ENCODE assay signal across 23 cellular contexts in genomic region chr16:68097088-68097487, GRCh38. TPM values are rescaled to one million over a fixed set of nuclear protein-coding genes. Genes with fewer than 3 reads are reported as not detected.
DNase-seq lines count a peak whose midpoint lies in the region; ATAC-seq and TF ChIP-seq lines count a peak whose summit lies in the region.
"Had no signal": no experiment of that assay in that cellular context is flagged by ENCODE, and none has a peak within 500 bp of the region (broad histone marks: within the 10 kb centered on the region; RNA-seq: fewer than 3 reads in every experiment).

No MANE protein-coding gene starts in this region.

- ATAC-seq in CD4-positive, CD25-positive, alpha-beta regulatory T cell (ENCODE audit: low read depth in 2 of 2) = no peak
- no peak for ATAC-seq in central memory CD8-positive, alpha-beta T cell (replicated peaks; ENCODE audit: extremely low read depth, poor library complexity, severe bottlenecking)
- no peak for ATAC-seq in naive thymus-derived CD4-positive, alpha-beta T cell
- ATAC-seq in GM21367 (IDR thresholded peaks at IDR 0.05; ENCODE audit: unreplicated experiment) (no peak), mucosa of descending colon (no peak)
- ATAC-seq: Panc1 had no signal

- peak overlapping the region in 3 of 4 donors; percentile 4 to 24 (median 14) for H3K4me3 Mint-ChIP-seq in CD4-positive, CD25-positive, alpha-beta regulatory T cell
- H3K4me3 Mint-ChIP-seq in central memory CD8-positive, alpha-beta T cell = peak overlapping the region; percentile 5
- peak overlapping the region in 9 of 10 donors; percentile 22 to 55 (median 47) for H3K4me3 Mint-ChIP-seq in naive thymus-derived CD4-positive, alpha-beta T cell
- H3K4me3 Mint-ChIP-seq: brain, CD14-positive monocyte had no signal

- peaks cover 94% of the 10 kb centered on the region for H4K20me1 ChIP-seq in Loucy (ENCODE audit: insufficient read depth, low read length, poor library complexity, severe bottlenecking)

- no peaks in the 10 kb centered on the region for H3K9me3 Mint-ChIP-seq in CD4-positive, CD25-positive, alpha-beta regulatory T cell
- no peaks in the 10 kb centered on the region for H3K9me3 Mint-ChIP-seq in central memory CD8-positive, alpha-beta T cell
- peaks cover 0 to 2% (median 0%) of the 10 kb centered on the region in 11 donors for H3K9me3 Mint-ChIP-seq in naive thymus-derived CD4-positive, alpha-beta T cell

- H3K27ac Mint-ChIP-seq in CD4-positive, CD25-positive, alpha-beta regulatory T cell = peak overlapping the region; percentile 1 to 42 (median 4)
- H3K27ac Mint-ChIP-seq in central memory CD8-positive, alpha-beta T cell (ENCODE audit: low read depth) = peak overlapping the region; percentile 38
- H3K27ac Mint-ChIP-seq in naive thymus-derived CD4-positive, alpha-beta T cell = peak overlapping the region in 6 of 9 donors; percentile 8 to 67 (median 46)

- peak overlapping the region; percentile 37 for H3K4me3 ChIP-seq in CD4-positive, CD25-positive, alpha-beta regulatory T cell (ENCODE audit: low read depth, low read length)
- no peak overlapping the region for H3K4me3 ChIP-seq in Loucy (ENCODE audit: low read length, poor library complexity, severe bottlenecking)
- no peak overlapping the region for H3K4me3 ChIP-seq in naive thymus-derived CD4-positive, alpha-beta T cell (ENCODE audit: low read length)
- H3K4me3 ChIP-seq in mucosa of descending colon = no peak overlapping the region
- H3K4me3 ChIP-seq: adrenal gland had no signal

- H2AFZ ChIP-seq in Loucy (ENCODE audit: low read length) = no peak overlapping the region

- TF ChIP-seq CTCF in Loucy (conservative IDR thresholded peaks at IDR 0.05; ENCODE audit: low read length) = no peak
- no peak for TF ChIP-seq CTCF in mucosa of descending colon (IDR thresholded peaks at IDR 0.05)

- H3K27me3 ChIP-seq in CD4-positive, CD25-positive, alpha-beta regulatory T cell (ENCODE audit: control insufficient read depth, insufficient read depth, low read length) = no peaks in the 10 kb centered on the region
- H3K27me3 ChIP-seq in Loucy (ENCODE audit: insufficient read depth, low read length, poor library complexity, severe bottlenecking) = no peaks in the 10 kb centered on the region
- no peaks in the 10 kb centered on the region for H3K27me3 ChIP-seq in naive thymus-derived CD4-positive, alpha-beta T cell (ENCODE audit: control insufficient read depth in 2 of 2, insufficient read depth in 2 of 2, low read length in 2 of 2)
- H3K27me3 ChIP-seq: adrenal gland had no signal

- no peak overlapping the region for H3K27ac ChIP-seq in CD4-positive, CD25-positive, alpha-beta regulatory T cell (ENCODE audit: insufficient read depth, low read length, poor library complexity, severe bottlenecking)
- H3K27ac ChIP-seq in naive thymus-derived CD4-positive, alpha-beta T cell (ENCODE audit: low read depth, low read length) = no peak overlapping the region
- H3K27ac ChIP-seq: adrenal gland had no signal

- POLR2A ChIA-PET in naive thymus-derived CD4-positive, alpha-beta T cell (lab: Charles Lee) = interaction anchor here (0.5 to 2.1 kb wide), 3 partner anchors 11 to 179 kb away, joined by 3 to 11 read pairs (median 4); partner anchors contain the start of gene NFATC3

- intact Hi-C loops in naive thymus-derived CD4-positive, alpha-beta T cell (cut with micrococcal nuclease) = no loop called here
- intact Hi-C loops in mucosa of descending colon (cut with DNase I, micrococcal nuclease) = no loop called here

- CTCF ChIA-PET in naive thymus-derived CD4-positive, alpha-beta T cell (lab: Charles Lee) = interaction anchor here (0.7 to 1.0 kb wide), 3 partner anchors 9 to 166 kb away, joined by 3 read pairs; partner anchors contain the start of gene NFATC3

- peak overlapping the region; percentile 17 for H3K4me2 ChIP-seq in Loucy (ENCODE audit: low read depth, low read length, poor library complexity, severe bottlenecking)

- DNase-seq in CD4-positive, CD25-positive, alpha-beta regulatory T cell = no peak
- no peak for DNase-seq in central memory CD8-positive, alpha-beta T cell (ENCODE audit: low spot score in 2 of 2)
- DNase-seq in naive thymus-derived CD4-positive, alpha-beta T cell = no peak
- DNase-seq in middle frontal gyrus (ENCODE audit: extremely low spot score, low spot score) (no peak), mucosa of descending colon (no peak), dedifferentiated amniotic fluid mesenchymal stem cell (ENCODE audit: extremely low spot score) (no peak)
- DNase-seq: activated CD4-positive, alpha-beta T cell treated with anti-CD3 and anti-CD28 coated beads for 4 hours; adrenal gland; effector CD4-positive, alpha-beta T cell; erythroblast; GDM1; midbrain; NCI-H1436; NCI-H2171; NCI-H524; SIG-M5; stimulated activated CD8-positive, alpha-beta memory T cell treated with anti-CD3 and anti-CD28 coated beads, Interleukin-4, amount 100 ng/mL, for 48 hours; trophoblast cell had no signal

- H3K79me2 ChIP-seq in Loucy (ENCODE audit: insufficient read depth, low read length) = peaks cover 99% of the 10 kb centered on the region

- peaks cover 64% of the 10 kb centered on the region for H3K4me1 ChIP-seq in CD4-positive, CD25-positive, alpha-beta regulatory T cell (ENCODE audit: control insufficient read depth, insufficient read depth, low read length, poor library complexity, severe bottlenecking)
- H3K4me1 ChIP-seq in Loucy (ENCODE audit: insufficient read depth, low read length, poor library complexity, severe bottlenecking) (peaks cover 43% of the 10 kb centered on the region), mucosa of descending colon (ENCODE audit: low read depth) (peaks cover 2% of the 10 kb centered on the region)
- peaks cover 58 to 67% of the 10 kb centered on the region in 2 donors for H3K4me1 ChIP-seq in naive thymus-derived CD4-positive, alpha-beta T cell (ENCODE audit: control insufficient read depth in 2 of 2, insufficient read depth in 2 of 2, low read length in 2 of 2)

- H3K9me3 ChIP-seq in CD4-positive, CD25-positive, alpha-beta regulatory T cell (ENCODE audit: control insufficient read depth in 2 of 2, low read length in 2 of 2) = no peaks in the 10 kb centered on the region
- no peaks in the 10 kb centered on the region for H3K9me3 ChIP-seq in Loucy (ENCODE audit: insufficient read depth, low read depth, low read length)
- no peaks in the 10 kb centered on the region for H3K9me3 ChIP-seq in naive thymus-derived CD4-positive, alpha-beta T cell (ENCODE audit: control insufficient read depth in 2 of 3, low read length in 3 of 3)
- no peaks in the 10 kb centered on the region for H3K9me3 ChIP-seq in mucosa of descending colon
- H3K9me3 ChIP-seq: adrenal gland had no signal

- H3K9ac ChIP-seq in Loucy (ENCODE audit: low read depth, low read length, poor library complexity, severe bottlenecking) = no peak overlapping the region

- H3K36me3 ChIP-seq in CD4-positive, CD25-positive, alpha-beta regulatory T cell (ENCODE audit: control insufficient read depth, insufficient read depth, low read length) = peaks cover 3% of the 10 kb centered on the region
- H3K36me3 ChIP-seq in Loucy (ENCODE audit: insufficient read depth, low read length) (peaks cover 12% of the 10 kb centered on the region), mucosa of descending colon (ENCODE audit: low read depth) (no peaks in the 10 kb centered on the region)
- H3K36me3 ChIP-seq in naive thymus-derived CD4-positive, alpha-beta T cell (ENCODE audit: control insufficient read depth in 2 of 3, insufficient read depth in 3 of 3, low read length in 3 of 3) = no peaks in the 10 kb centered on the region
- H3K36me3 ChIP-seq: adrenal gland had no signal

- H3K27me3 Mint-ChIP-seq in CD4-positive, CD25-positive, alpha-beta regulatory T cell = no peaks in the 10 kb centered on the region
- no peaks in the 10 kb centered on the region for H3K27me3 Mint-ChIP-seq in central memory CD8-positive, alpha-beta T cell
- no peaks in the 10 kb centered on the region for H3K27me3 Mint-ChIP-seq in naive thymus-derived CD4-positive, alpha-beta T cell

- H3K4me1 Mint-ChIP-seq in CD4-positive, CD25-positive, alpha-beta regulatory T cell = peaks cover 29 to 85% (median 62%) of the 10 kb centered on the region in 4 donors
- peaks cover 67% of the 10 kb centered on the region for H3K4me1 Mint-ChIP-seq in central memory CD8-positive, alpha-beta T cell
- peaks cover 50 to 93% (median 72%) of the 10 kb centered on the region in 7 donors for H3K4me1 Mint-ChIP-seq in naive thymus-derived CD4-positive, alpha-beta T cell

- no peaks in the 10 kb centered on the region for H3K9me2 ChIP-seq in Loucy (replicated peaks; ENCODE audit: low read depth, low read length)

- H3F3A ChIP-seq in Loucy (ENCODE audit: low read depth) = no peaks in the 10 kb centered on the region

- H3K36me3 Mint-ChIP-seq in CD4-positive, CD25-positive, alpha-beta regulatory T cell = no peaks in the 10 kb centered on the region
- peaks cover 11% of the 10 kb centered on the region for H3K36me3 Mint-ChIP-seq in central memory CD8-positive, alpha-beta T cell (ENCODE audit: insufficient read depth)
- peaks cover 0 to 13% (median 6%) of the 10 kb centered on the region in 5 donors for H3K36me3 Mint-ChIP-seq in naive thymus-derived CD4-positive, alpha-beta T cell

RNA-seq across cellular contexts. Expression of gene NFATC3, which starts 11.9 kb away (rescaled TPM):
- 115 TPM for total RNA-seq in CD4-positive, CD25-positive, alpha-beta regulatory T cell
- polyA plus RNA-seq in CD4-positive, CD25-positive, alpha-beta regulatory T cell = 10 to 100 TPM; 52.0 to 67.5 (median 56.6) TPM
- 100 to 1,000 TPM; 120 to 151 (median 147) TPM for total RNA-seq in naive thymus-derived CD4-positive, alpha-beta T cell
- polyA plus RNA-seq in naive thymus-derived CD4-positive, alpha-beta T cell = 100 to 1,000 TPM in 1 of 2 donors, 10 to 100 TPM in 1; 75.8 to 109 TPM
- total RNA-seq in mucosa of descending colon = 10 to 100 TPM; 24.2 to 44.0 (median 25.5) TPM
